ENCODE assay signal across 7 cellular contexts in the genomic region with DNA sequence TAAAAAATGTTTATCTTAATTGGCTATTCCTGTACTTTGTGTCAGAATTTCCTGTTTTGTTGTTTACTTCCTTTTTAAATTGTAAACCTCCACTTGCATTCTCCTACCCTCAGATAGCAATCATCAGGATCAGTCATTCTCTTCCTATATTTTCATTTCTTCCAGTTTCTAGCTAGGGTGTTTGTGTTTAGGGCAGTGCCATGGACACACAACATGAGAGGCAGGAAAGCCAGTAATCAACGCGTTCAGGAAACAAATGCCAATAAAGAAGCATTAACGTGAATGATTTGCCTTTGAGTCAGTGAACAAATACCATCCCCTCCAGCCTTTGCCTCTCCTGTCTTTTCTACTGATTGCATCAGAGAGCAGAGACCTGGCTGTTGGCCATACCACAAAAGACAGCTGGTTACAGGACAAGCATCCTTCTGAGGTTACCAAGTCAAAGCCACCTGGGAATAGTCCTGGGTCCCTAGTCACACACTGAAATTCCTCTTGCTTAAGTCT. TPM values are rescaled to one million over a fixed set of nuclear protein-coding genes. Genes with fewer than 3 reads are reported as not detected.
DNase-seq lines count a peak whose midpoint lies in the region; ATAC-seq and TF ChIP-seq lines count a peak whose summit lies in the region.

No MANE protein-coding gene starts in this region.

- no peak for TF ChIP-seq EP300 in transverse colon (IDR thresholded peaks at IDR 0.05; ENCODE audit: low read depth)

- peak; percentile 93 for DNase-seq in HS-27A (ENCODE audit: low read depth)
- DNase-seq in RPMI8226: peak; percentile 66
- peak; percentile 90 to 97 for DNase-seq in foreskin fibroblast
- peak; percentile 75 for DNase-seq in transverse colon
- no peak for DNase-seq in posterior cingulate gyrus
- DNase-seq in NCI-H146 treated with DMSO at 0.1 percent for 48 hours (lab: John Stamatoyannopoulos, UW; ENCODE audit: unreplicated experiment): no peak

- peaks cover 0 to 21% (median 16%) of the 10 kb centered on the region in 4 donors for H3K4me1 ChIP-seq in transverse colon

- TF ChIP-seq POLR2A in transverse colon (IDR thresholded peaks at IDR 0.05): no peak

- H3K36me3 ChIP-seq in transverse colon: no peaks in the 10 kb centered on the region

- H3K27me3 ChIP-seq in transverse colon: no peaks in the 10 kb centered on the region

- H3K27ac ChIP-seq in transverse colon: peak overlapping the region; percentile 68 to 79 (median 76)

- H3K4me3 ChIP-seq in foreskin fibroblast (ENCODE audit: low read depth in 1 of 2, low read length in 2 of 2): no peak overlapping the region
- H3K4me3 ChIP-seq in transverse colon: no peak overlapping the region

- intact Hi-C loops in transverse colon (cut with DNase I; ENCODE audit: low total_unique reads) (no loop called here), posterior cingulate gyrus (cut with DNase I) (no loop called here)

- TF ChIP-seq CTCF in foreskin fibroblast (IDR thresholded peaks at IDR 0.05; ENCODE audit: low read depth, low read length) (no peak), transverse colon (IDR thresholded peaks at IDR 0.05) (no peak)

- no peak for ATAC-seq in GM18520 (IDR thresholded peaks at IDR 0.05; ENCODE audit: unreplicated experiment)

- 28 to 50% methylated on average over 3 of the region's 3 CpGs for WGBS in transverse colon (ENCODE audit: low coverage in 1 of 2), 2 donors

- in situ Hi-C loops in transverse colon (cut with MboI; ENCODE audit: low pct_ligation_motif_present in 1 of 4, low pct_unique_long_range_greater_than_20kb in 1 of 4, low sequenced_read_pairs in 3 of 4): no loop called here

- H3K9me3 ChIP-seq in transverse colon: no peaks in the 10 kb centered on the region

RNA-seq across cellular contexts. Expression of a gene that starts 56.7 kb away (rescaled TPM):
- total RNA-seq in transverse colon: 100 to 1,000 TPM in 1 of 4 donors, 10 to 100 TPM in 3; 56.1 to 140 (median 89.2) TPM

Comparison
In these comparisons a context has a peak if more than half of its experiments do, and no peak if none do; other contexts are left out.
1. DNase-seq: peak in HS-27A (single experiment), RPMI8226 (single experiment), foreskin fibroblast (2 of 2) and transverse colon (single experiment); none in posterior cingulate gyrus (0 of 10) and NCI-H146 treated with DMSO at 0.1 percent for 48 hours (single experiment).